ENCODE assay signal across 22 cellular contexts in genomic region chr20:56760610-56761009, GRCh38.
"Had no signal": no experiment of that assay in that cellular context is flagged by ENCODE, and none has a peak within 500 bp of the region (broad histone marks: within the 10 kb centered on the region; RNA-seq: fewer than 3 reads in every experiment).

No MANE protein-coding gene starts in this region.

- H3K4me1 ChIP-seq: esophagus muscularis mucosa, left lung, psoas muscle, sigmoid colon, testis, tibial artery had no signal

- ATAC-seq: left cardiac atrium; left lung; naive thymus-derived CD4-positive, alpha-beta T cell; psoas muscle; right cardiac atrium; stimulated activated effector memory CD8-positive, alpha-beta T cell treated with anti-CD3 and anti-CD28 coated beads, Interleukin-12 subunit alpha, Interleukin-12 subunit beta, amount 100 ng/mL, for 72 hours; stimulated activated naive CD8-positive, alpha-beta T cell treated with anti-CD3 and anti-CD28 coated beads, Interleukin-15, Interleukin-2, amounts not matched to agents 100 U/mL and 50 U/mL, for 24 hours had no signal

- H3K4me3 ChIP-seq: coronary artery, esophagus muscularis mucosa, left lung, neural progenitor cell, psoas muscle, sigmoid colon, testis, tibial artery had no signal

- H3K27me3 ChIP-seq: neural progenitor cell, sigmoid colon, testis, tibial artery had no signal

- DNase-seq: dermis blood vessel endothelial cell; effector memory CD4-positive, alpha-beta T cell; foreskin melanocyte; head of caudate nucleus; left cardiac atrium; left lung; mesendoderm; midbrain; naive thymus-derived CD4-positive, alpha-beta T cell; psoas muscle; right cardiac atrium; sigmoid colon; stimulated activated CD4-positive, alpha-beta T cell treated with anti-CD3 and anti-CD28 coated beads, Interleukin-2, amount 100 ng/mL, for 24 hours; stimulated activated CD4-positive, alpha-beta T cell treated with anti-CD3 and anti-CD28 coated beads, Interleukin-4, amount 100 ng/mL, for 24 hours; stimulated activated naive CD8-positive, alpha-beta T cell treated with anti-CD3 and anti-CD28 coated beads, Interleukin-15, Interleukin-2, amounts not matched to agents 100 U/mL and 50 U/mL, for 24 hours; substantia nigra; testis; tibial artery had no signal

- H3K9me3 ChIP-seq: esophagus muscularis mucosa, left lung, psoas muscle, sigmoid colon, testis, tibial artery had no signal

- H3K36me3 ChIP-seq: esophagus muscularis mucosa, left lung, neural progenitor cell, sigmoid colon, tibial artery had no signal

- H3K27ac ChIP-seq: coronary artery, esophagus muscularis mucosa, left lung, neural progenitor cell, psoas muscle, sigmoid colon, testis, tibial artery had no signal
